ENCODE assay signal across 7 cellular contexts in the genomic region with DNA sequence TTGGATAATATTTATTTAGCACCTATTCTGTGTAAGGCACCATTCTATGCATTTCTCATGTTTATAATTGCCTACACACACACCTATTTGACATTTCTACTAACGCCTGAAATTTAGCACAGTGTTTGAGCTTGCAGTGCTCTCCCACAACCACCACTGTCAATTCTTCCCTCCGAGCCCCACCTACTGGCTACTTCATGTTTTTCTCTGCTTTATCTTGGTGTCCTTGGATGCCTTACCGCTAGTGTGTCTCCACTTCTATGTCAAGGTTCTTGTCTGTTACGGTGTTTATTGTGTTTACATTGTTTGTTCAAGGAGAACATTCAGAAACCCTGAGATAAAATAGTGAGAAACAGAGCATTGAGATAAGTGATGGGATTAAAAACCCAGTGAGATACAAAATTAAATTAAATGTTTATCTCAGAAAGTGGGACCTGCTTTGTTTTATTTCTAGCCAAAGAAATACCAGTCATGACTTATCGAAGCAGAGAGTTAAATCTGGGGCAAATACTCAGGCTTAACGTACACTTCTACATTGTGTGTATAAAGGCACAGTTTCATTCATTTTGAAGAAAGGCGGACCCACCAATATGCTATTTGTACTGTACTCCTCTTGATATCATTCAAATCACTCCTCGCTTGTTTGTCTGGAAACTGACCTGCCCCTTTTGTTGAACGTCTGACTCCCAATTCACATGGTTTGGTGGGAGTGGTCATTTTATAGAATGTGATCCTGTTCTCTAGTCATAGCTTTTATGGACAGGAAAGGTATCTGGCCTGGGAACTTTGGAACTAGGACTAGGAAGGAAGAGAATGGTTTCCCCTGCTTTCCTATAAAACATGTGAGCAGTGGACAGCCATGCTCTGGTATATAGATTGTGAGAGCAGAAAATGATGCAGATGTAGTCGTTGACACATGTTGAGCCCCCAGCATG. TPM values are rescaled to one million over a fixed set of nuclear protein-coding genes. Genes with fewer than 3 reads are reported as not detected.
DNase-seq lines count a peak whose midpoint lies in the region; ATAC-seq and TF ChIP-seq lines count a peak whose summit lies in the region.

No MANE protein-coding gene starts in this region.

- no TSS peak for BruUV-seq in IMR-90 (replicated peaks; lab: Mats Ljungman, UMichigan)

- no peak overlapping the region for H3K14ac ChIP-seq in IMR-90 (replicated peaks; ENCODE audit: low read depth, low read length)

- H3K9me1 ChIP-seq in IMR-90 (ENCODE audit: insufficient read depth, low read length): no peaks in the 10 kb centered on the region

- no CpG with 5 or more reads among the region's 10 CpGs for WGBS in IMR-90 (ENCODE audit: extremely low coverage in 2 of 2, insufficient read length in 1 of 2), 2 experiments

- H2AFZ ChIP-seq in IMR-90 (replicated peaks; ENCODE audit: low read length, poor library complexity): no peak overlapping the region

- no peak overlapping the region for H2AK5ac ChIP-seq in IMR-90 (ENCODE audit: low read depth, low read length)

- peaks cover 16% of the 10 kb centered on the region for H3K27me3 ChIP-seq in IMR-90 (ENCODE audit: control insufficient read depth, insufficient read depth, low read length)
- no peaks in the 10 kb centered on the region for H3K27me3 ChIP-seq in cardiac muscle cell

- intact Hi-C loops in IMR-90 (cut with micrococcal nuclease): no loop called here

- no peak overlapping the region for H4K5ac ChIP-seq in IMR-90 (ENCODE audit: low read depth, low read length)

- no peaks in the 10 kb centered on the region for H3K4me1 ChIP-seq in IMR-90 (ENCODE audit: control insufficient read depth, insufficient read depth, low read length)
- H3K4me1 ChIP-seq in cardiac muscle cell (ENCODE audit: low read depth): peaks cover 19% of the 10 kb centered on the region

- no peak overlapping the region for H3K4me2 ChIP-seq in IMR-90 (ENCODE audit: low read depth, low read length)

- no peak overlapping the region for H2AK9ac ChIP-seq in IMR-90 (replicated peaks; ENCODE audit: low read depth, low read length, poor library complexity)

- H4K8ac ChIP-seq in IMR-90 (ENCODE audit: low read depth in 2 of 2, low read length in 2 of 2): no peak overlapping the region

- in situ Hi-C loops in IMR-90 (cut with MboI; ENCODE audit: low sequenced_read_pairs): loop anchor here (5.0 kb wide), 1 partner anchor 305 kb away; the partner anchor contains the start of gene SMCO4

- no peaks in the 10 kb centered on the region for H3K79me1 ChIP-seq in IMR-90 (ENCODE audit: low read depth in 1 of 2, low read length in 2 of 2)

- H3K18ac ChIP-seq in IMR-90 (ENCODE audit: low read depth, low read length): no peak overlapping the region

- H2BK5ac ChIP-seq in IMR-90 (ENCODE audit: low read depth, low read length, poor library complexity, severe bottlenecking): no peak overlapping the region

- CTCF ChIA-PET in IMR-90 (lab: Yijun Ruan, JAX): interaction anchor here (0.6 to 3.5 kb wide), 6 partner anchors 12 to 417 kb away, joined by 3 to 29 read pairs (median 4); no protein-coding TSS in a partner anchor

- POLR2A ChIA-PET in IMR-90 (lab: Charles Lee; ENCODE audit: unreplicated experiment): no interaction called here

- TF ChIP-seq RAD21 in IMR-90 (IDR thresholded peaks at IDR 0.05; ENCODE audit: low read length): peak; percentile 51

- DNase-seq in ELR (ENCODE audit: low read depth) (peak; percentile 52), IMR-90 (peak; percentile 44), SKM-1 (lab: John Stamatoyannopoulos, UW; ENCODE audit: unreplicated experiment) (peak; percentile 34), cardiac muscle cell (ENCODE audit: low read depth in 1 of 2, low spot score in 1 of 2) (peak; percentile 58 to 65), skeletal muscle cell (ENCODE audit: low read depth) (peak; percentile 11)

- ATAC-seq in GM19455 (IDR thresholded peaks at IDR 0.05; ENCODE audit: unreplicated experiment): peak; percentile 85
- ATAC-seq in IMR-90 (ENCODE audit: low read depth): peak; percentile 77
- ATAC-seq in GM21390 (IDR thresholded peaks at IDR 0.05; ENCODE audit: unreplicated experiment): no peak

- no peak overlapping the region for H3K9ac ChIP-seq in IMR-90 (ENCODE audit: low read depth, low read length)

- no peak overlapping the region for H2BK120ac ChIP-seq in IMR-90 (ENCODE audit: low read depth, low read length)

- H2BK20ac ChIP-seq in IMR-90 (ENCODE audit: low read depth, low read length): no peak overlapping the region

- no peak for TF ChIP-seq POLR2A in IMR-90 (IDR thresholded peaks at IDR 0.05; ENCODE audit: low read depth, low read length)

- no peaks in the 10 kb centered on the region for H3K9me3 ChIP-seq in IMR-90 (ENCODE audit: control insufficient read depth, insufficient read depth, low read length)
- no peaks in the 10 kb centered on the region for H3K9me3 ChIP-seq in cardiac muscle cell (ENCODE audit: low read depth)

- H3K4ac ChIP-seq in IMR-90 (ENCODE audit: low read depth, low read length): no peak overlapping the region

- dilution Hi-C loops in IMR-90 (cut with HindIII; ENCODE audit: low sequenced_read_pairs, unreplicated experiment): no loop called here

- H4K91ac ChIP-seq in IMR-90 (ENCODE audit: insufficient read depth, low read depth, low read length): no peak overlapping the region

- H3K4me3 ChIP-seq in IMR-90 (ENCODE audit: insufficient read depth, low read depth, low read length): no peak overlapping the region
- H3K4me3 ChIP-seq in cardiac muscle cell: no peak overlapping the region
- no peak overlapping the region for H3K4me3 ChIP-seq in skeletal muscle cell (ENCODE audit: low read depth, low read length)

- H4K20me1 ChIP-seq in IMR-90 (ENCODE audit: insufficient read depth, low read length): no peaks in the 10 kb centered on the region

- TF ChIP-seq CTCF in IMR-90 (conservative IDR thresholded peaks at IDR 0.05; ENCODE audit: low read depth, low read length): peak; percentile 51
- TF ChIP-seq CTCF in cardiac muscle cell (IDR thresholded peaks at IDR 0.05; ENCODE audit: low read depth, low read length): peak; percentile 59

- H3K36me3 ChIP-seq in IMR-90 (ENCODE audit: control insufficient read depth, insufficient read depth, low read length) (no peaks in the 10 kb centered on the region), cardiac muscle cell (no peaks in the 10 kb centered on the region)

- no peak overlapping the region for H2BK15ac ChIP-seq in IMR-90 (ENCODE audit: low read depth, low read length)

- H3K23ac ChIP-seq in IMR-90 (ENCODE audit: low read depth, low read length): no peak overlapping the region

- no peak overlapping the region for H3K56ac ChIP-seq in IMR-90 (ENCODE audit: extremely low read depth, insufficient read depth, low read length)

- H3K27ac ChIP-seq in IMR-90 (ENCODE audit: insufficient read depth, low read length) (no peak overlapping the region), cardiac muscle cell (no peak overlapping the region)

TF ChIP-seq in IMR-90, 13 proteins besides CTCF, POLR2A, EP300 and RAD21:
- TF ChIP-seq FOS (IDR thresholded peaks at IDR 0.05; ENCODE audit: low read depth, low read length): no peak
- peak; percentile 26; the same call in 1 of the 2 replicates for TF ChIP-seq SMC3 (IDR thresholded peaks at IDR 0.05; ENCODE audit: low read depth, low read length)
- no peak for TF ChIP-seq CHD1 (IDR thresholded peaks at IDR 0.05; ENCODE audit: low read depth, low read length)
- no peak for TF ChIP-seq MAZ (IDR thresholded peaks at IDR 0.05; ENCODE audit: borderline replicate concordance, low read depth, low read length)
- TF ChIP-seq NFE2L2 (IDR thresholded peaks at IDR 0.05; ENCODE audit: low read depth, low read length): no peak

RNA-seq across cellular contexts. Expression of gene SLC36A4, which starts 39.2 kb away (rescaled TPM):
- 13.1 and 23.6 TPM in 2 replicates for total RNA-seq in IMR-90 (2012; rRNA removed)
- polyA plus RNA-seq in IMR-90 (2012; rRNA removed): 6.2 and 9.2 TPM in 2 replicates
- 3.5 and 4.7 TPM in 2 replicates for polyA plus RNA-seq in IMR-90 (2012; cell fraction: cytosol; rRNA removed)
- 2.2 and 7.3 TPM in 2 replicates for polyA plus RNA-seq in IMR-90 (2012; cell fraction: nucleus; rRNA removed; ENCODE audit: low replicate concordance)
- 16.2 and 26.2 TPM in 2 replicates for total RNA-seq in cardiac muscle cell
- 56.8 and 71.2 TPM in 2 replicates for polyA plus RNA-seq in cardiac muscle cell

Comparison
In these comparisons a context has a peak if more than half of its experiments do, and no peak if none do; other contexts are left out.
1. DNase-seq: peak in every context shown above with its lines; median percentile 62 in cardiac muscle cell; 52 in ELR; 44 in IMR-90; 34 in SKM-1; 11 in skeletal muscle cell.